In genomic region chr2:11009176-11009575, GRCh38 we compare ENCODE assay signal across 18 cellular contexts.
"Had no signal": no experiment of that assay in that cellular context is flagged by ENCODE, and none has a peak within 500 bp of the region (broad histone marks: within the 10 kb centered on the region; RNA-seq: fewer than 3 reads in every experiment).

No MANE protein-coding gene starts in this region.

- H3K4me3 ChIP-seq: K562 had no signal

- DNase-seq: Kasumi-1, MM.1S, NCI-H1092 treated with DMSO at 0.1 percent for 48 hours, NCI-H1436, NCI-H187, NCI-H2029, NCI-H2081 treated with DMSO at 0.1 percent for 48 hours, NCI-H226, NCI-H510A, NCI-H69, NCI-H774, SHP77 had no signal

- H3K36me3 Mint-ChIP-seq: IgD-negative memory B cell had no signal

- ATAC-seq: HepG2, K562, SK-N-SH treated with all-trans-retinoic acid at 6 μM for 48 hours had no signal

- H3K4me2 ChIP-seq: KMS-11 had no signal

- FAIRE-seq: HepG2, K562 had no signal

- H3K27ac Mint-ChIP-seq: IgD-negative memory B cell had no signal

- H3K27ac ChIP-seq: KMS-11, RWPE1 had no signal

- H3K4me1 Mint-ChIP-seq: IgD-negative memory B cell had no signal

- H3K9ac ChIP-seq: KMS-11 had no signal
